ENCODE assay signal across 4 cellular contexts in genomic region chr2:70266925-70267324, GRCh38. TPM values are rescaled to one million over a fixed set of nuclear protein-coding genes. Genes with fewer than 3 reads are reported as not detected.
DNase-seq lines count a peak whose midpoint lies in the region; ATAC-seq, FAIRE-seq and TF ChIP-seq lines count a peak whose summit lies in the region.
"Not testable (repeated sequence)": the region's sequence is repeated elsewhere in the genome, so short reads cannot be mapped to it uniquely, and the experiment has no call there.

No MANE protein-coding gene starts in this region.

- intact Hi-C loops in HepG2 (cut with micrococcal nuclease; ENCODE audit: unreplicated experiment); psoas muscle (cut with DNase I): not testable (repeated sequence)

- not testable (repeated sequence) for TF ChIP-seq POLR2A in HepG2 (IDR thresholded peaks at IDR 0.05; ENCODE audit: insufficient read depth in 1 of 2, low read depth in 2 of 2, low read length in 2 of 2)

- H3K36me3 Mint-ChIP-seq in endothelial cell (ENCODE audit: low read depth, unreplicated experiment) (peaks cover 34% of the 10 kb centered on the region), neural progenitor cell (peaks cover 31% of the 10 kb centered on the region)

- WGBS in HepG2 (ENCODE audit: low lambda C conversion rate) = 99% methylated on average over 28 of the region's 30 CpGs
- 96 to 98% (median 96%) methylated on average over 21 to 28 of the region's 30 CpGs for WGBS in psoas muscle, 3 donors

- TF ChIP-seq RAD21 in HepG2 (CRISPR knock-in tag; IDR thresholded peaks at IDR 0.05) = not testable (repeated sequence)

- in situ Hi-C loops in HepG2 (cut with HindIII; ENCODE audit: extremely low pct_ligation_motif_present, low pct_unique_long_range_greater_than_20kb) = not testable (repeated sequence)

- H3K27ac Mint-ChIP-seq in endothelial cell (ENCODE audit: unreplicated experiment) = not testable (repeated sequence)
- H3K27ac Mint-ChIP-seq in neural progenitor cell = peak overlapping the region; percentile 54

- peaks cover 17 to 31% of the 10 kb centered on the region in 2 experiments for H3K36me3 ChIP-seq in HepG2 (replicated peaks in 1 of 2; ENCODE audit: control insufficient read depth in 1 of 2, insufficient read depth in 2 of 2, low read length in 2 of 2)
- not testable (repeated sequence) for H3K36me3 ChIP-seq in neural progenitor cell
- peaks cover 0 to 44% of the 10 kb centered on the region in 2 donors for H3K36me3 ChIP-seq in psoas muscle (ENCODE audit: insufficient read depth in 1 of 2, low read depth in 1 of 2)

- H3K27me3 Mint-ChIP-seq in endothelial cell (ENCODE audit: unreplicated experiment); neural progenitor cell (ENCODE audit: insufficient read depth, low read depth): not testable (repeated sequence)

- H4K20me1 ChIP-seq in HepG2 (ENCODE audit: insufficient read depth, low read length); neural progenitor cell (ENCODE audit: low read depth): not testable (repeated sequence)

- not testable (repeated sequence) for ATAC-seq in HepG2, psoas muscle

- CTCF ChIA-PET in HepG2 (lab: Yijun Ruan, JAX; ENCODE audit: low intra/inter-chr PET ratio, low total read pairs) = not testable (repeated sequence)

- not testable (repeated sequence) for BruUV-seq in HepG2 (replicated peaks; lab: Mats Ljungman, UMichigan)

- peak overlapping the region; percentile 38 for H3K4me3 Mint-ChIP-seq in endothelial cell (ENCODE audit: unreplicated experiment)
- H3K4me3 Mint-ChIP-seq in neural progenitor cell = not testable (repeated sequence)

- H3K4me2 ChIP-seq in HepG2 (ENCODE audit: low read depth, low read length); neural progenitor cell: not testable (repeated sequence)

- TF ChIP-seq CTCF in endothelial cell (IDR thresholded peaks at IDR 0.05; ENCODE audit: unreplicated experiment); HepG2 (CRISPR knock-in tag; IDR thresholded peaks at IDR 0.05); neural progenitor cell (IDR thresholded peaks at IDR 0.05); psoas muscle (IDR thresholded peaks at IDR 0.05): not testable (repeated sequence)

- peaks cover 32% of the 10 kb centered on the region for H3K4me1 ChIP-seq in HepG2 (ENCODE audit: insufficient read depth, low read length)
- not testable (repeated sequence) for H3K4me1 ChIP-seq in neural progenitor cell, psoas muscle

- H3K9me3 Mint-ChIP-seq in endothelial cell (ENCODE audit: unreplicated experiment) = not testable (repeated sequence)
- H3K9me3 Mint-ChIP-seq in neural progenitor cell = peaks cover 10% of the 10 kb centered on the region

- not testable (repeated sequence) for H3K4me3 ChIP-seq in HepG2 (replicated peaks in 1 of 3; ENCODE audit: insufficient read depth in 1 of 3, low read depth in 2 of 3, low read length in 3 of 3); neural progenitor cell; psoas muscle

- H2AFZ ChIP-seq in HepG2 (ENCODE audit: low read length); neural progenitor cell (replicated peaks): not testable (repeated sequence)

- H3K27me3 ChIP-seq in HepG2 (ENCODE audit: control insufficient read depth in 1 of 2, insufficient read depth in 2 of 2, low read length in 2 of 2); neural progenitor cell; psoas muscle (ENCODE audit: insufficient read depth in 3 of 3, low read length in 2 of 3): not testable (repeated sequence)

- not testable (repeated sequence) for H3K4me1 Mint-ChIP-seq in endothelial cell (ENCODE audit: unreplicated experiment); neural progenitor cell

- H3K9ac ChIP-seq in HepG2 (ENCODE audit: insufficient read depth, low read depth, low read length); neural progenitor cell: not testable (repeated sequence)

- not testable (repeated sequence) for FAIRE-seq in HepG2 (lab: Jason Lieb, UNC)

- H3K9me3 ChIP-seq in HepG2 (ENCODE audit: low read length); neural progenitor cell (ENCODE audit: low read depth); psoas muscle: not testable (repeated sequence)

- H3F3A ChIP-seq in neural progenitor cell (ENCODE audit: low read depth) = not testable (repeated sequence)

- H3K27ac ChIP-seq in HepG2 (ENCODE audit: extremely low read length, insufficient read depth, low read length); neural progenitor cell: not testable (repeated sequence)
- peak overlapping the region; percentile 56 for H3K27ac ChIP-seq in psoas muscle

- DNase-seq in endothelial cell (ENCODE audit: low spot score); HepG2 (ENCODE audit: low spot score); neural progenitor cell (ENCODE audit: low spot score); psoas muscle: not testable (repeated sequence)

- H3K79me2 ChIP-seq in HepG2 (ENCODE audit: insufficient read depth, low read length) = peaks cover 15% of the 10 kb centered on the region
- not testable (repeated sequence) for H3K79me2 ChIP-seq in neural progenitor cell (ENCODE audit: low read depth)

- POLR2A ChIA-PET in HepG2 (lab: Yijun Ruan, JAX) = not testable (repeated sequence)

- TF ChIP-seq EP300 in HepG2 (IDR thresholded peaks at IDR 0.05; ENCODE audit: low read depth in 2 of 2, low read length in 2 of 2); HepG2 (CRISPR knock-in tag; IDR thresholded peaks at IDR 0.05; ENCODE audit: borderline replicate concordance): not testable (repeated sequence)

RNA-seq across cellular contexts. Expression of gene PCYOX1, which starts 9.0 kb away (rescaled TPM):
- total RNA-seq in endothelial cell (ENCODE audit: unreplicated experiment) (52.2 TPM), HepG2 (2016; rRNA removed; fragmentation: Illumina TruSeq; extraction: Trizol) (64.6 and 94.8 TPM in 2 replicates), neural progenitor cell (ENCODE audit: low replicate concordance) (27.3 and 41.3 TPM in 2 replicates), psoas muscle (10 to 100 TPM; 20.5 to 46.2 (median 32.1) TPM)
- 5.0 and 5.6 TPM in 2 replicates for total RNA-seq in HepG2 (2016; cell fraction: cytosol; rRNA removed; fragmentation: Illumina TruSeq; extraction: Trizol; ENCODE audit: low read depth)
- 62.4 and 97.7 TPM in 2 replicates for total RNA-seq in HepG2 (2016; cell fraction: insoluble cytoplasmic fraction; rRNA removed; fragmentation: Illumina TruSeq; extraction: Trizol)
- total RNA-seq in HepG2 (2016; cell fraction: membrane; rRNA removed; fragmentation: Illumina TruSeq; extraction: Trizol) = 22.4 and 27.7 TPM in 2 replicates
- total RNA-seq in HepG2 (2016; cell fraction: nucleus; rRNA removed; fragmentation: Illumina TruSeq; extraction: Trizol) = 86.9 and 110 TPM in 2 replicates
- polyA plus RNA-seq in HepG2 (2011; rRNA removed) (61.0 and 86.6 TPM in 2 replicates), psoas muscle (10 to 100 TPM in 2 of 3 donors, 1 to 10 TPM in 1; 6.2 to 46.1 (median 11.9) TPM)
- 37.9 and 61.2 TPM in 2 replicates for polyA plus RNA-seq in HepG2 (2011; cell fraction: cytosol; rRNA removed)
- polyA plus RNA-seq in HepG2 (2011; cell fraction: nucleus; rRNA removed) = 10.2 and 15.2 TPM in 2 replicates
- 110 and 112 TPM in 2 replicates for polyA plus RNA-seq in HepG2 (2012)
- polyA plus RNA-seq in HepG2 (2016; cell fraction: cytosol; fragmentation: Illumina TruSeq; extraction: Trizol; ENCODE audit: low read depth) = 4.3 and 4.7 TPM in 2 replicates
- polyA plus RNA-seq in HepG2 (2016; cell fraction: insoluble cytoplasmic fraction; fragmentation: Illumina TruSeq; extraction: Trizol; ENCODE audit: low read depth) = 53.5 and 58.1 TPM in 2 replicates
- polyA plus RNA-seq in HepG2 (2016; cell fraction: membrane; fragmentation: Illumina TruSeq; extraction: Trizol; ENCODE audit: low read depth) = 10.1 and 11.7 TPM in 2 replicates
- 99.9 and 103 TPM in 2 replicates for polyA plus RNA-seq in HepG2 (2016; cell fraction: nucleus; fragmentation: Illumina TruSeq; extraction: Trizol; ENCODE audit: insufficient read depth, low read depth)
- 25.7 and 59.9 TPM in 2 replicates for polyA minus RNA-seq in HepG2 (2011; rRNA and poly(A)+ RNA removed; ENCODE audit: low replicate concordance)
- 65.6 and 74.8 TPM in 2 replicates for polyA minus RNA-seq in HepG2 (2011; cell fraction: cytosol; rRNA and poly(A)+ RNA removed)
- 26.8 and 37.2 TPM in 2 replicates for polyA minus RNA-seq in HepG2 (2011; cell fraction: nucleus; rRNA and poly(A)+ RNA removed)

RNA-seq across cellular contexts. Expression of gene TIA1, which starts 18.5 kb away (rescaled TPM):
- total RNA-seq in endothelial cell (ENCODE audit: unreplicated experiment) = 200 TPM
- total RNA-seq in HepG2 (2016; rRNA removed; fragmentation: Illumina TruSeq; extraction: Trizol) = 199 and 209 TPM in 2 replicates
- total RNA-seq in HepG2 (2016; cell fraction: cytosol; rRNA removed; fragmentation: Illumina TruSeq; extraction: Trizol; ENCODE audit: low read depth) = 46.3 and 52.7 TPM in 2 replicates
- 193 and 198 TPM in 2 replicates for total RNA-seq in HepG2 (2016; cell fraction: insoluble cytoplasmic fraction; rRNA removed; fragmentation: Illumina TruSeq; extraction: Trizol)
- 37.9 and 45.7 TPM in 2 replicates for total RNA-seq in HepG2 (2016; cell fraction: membrane; rRNA removed; fragmentation: Illumina TruSeq; extraction: Trizol)
- 256 and 292 TPM in 2 replicates for total RNA-seq in HepG2 (2016; cell fraction: nucleus; rRNA removed; fragmentation: Illumina TruSeq; extraction: Trizol)
- polyA plus RNA-seq in HepG2 (2011; rRNA removed) = 306 and 319 TPM in 2 replicates
- 41.7 and 42.1 TPM in 2 replicates for polyA plus RNA-seq in HepG2 (2011; cell fraction: cytosol; rRNA removed)
- polyA plus RNA-seq in HepG2 (2011; cell fraction: nucleus; rRNA removed) = 1,074 and 1,129 TPM in 2 replicates
- 147 and 204 TPM in 2 replicates for polyA plus RNA-seq in HepG2 (2012)
- polyA plus RNA-seq in HepG2 (2016; cell fraction: cytosol; fragmentation: Illumina TruSeq; extraction: Trizol; ENCODE audit: low read depth) = 6.0 and 6.8 TPM in 2 replicates
- polyA plus RNA-seq in HepG2 (2016; cell fraction: insoluble cytoplasmic fraction; fragmentation: Illumina TruSeq; extraction: Trizol; ENCODE audit: low read depth) = 108 and 119 TPM in 2 replicates
- polyA plus RNA-seq in HepG2 (2016; cell fraction: membrane; fragmentation: Illumina TruSeq; extraction: Trizol; ENCODE audit: low read depth) = 16.0 TPM in 2 replicates
- polyA plus RNA-seq in HepG2 (2016; cell fraction: nucleus; fragmentation: Illumina TruSeq; extraction: Trizol; ENCODE audit: insufficient read depth, low read depth) = 613 and 622 TPM in 2 replicates
- 79.8 and 109 TPM in 2 replicates for polyA minus RNA-seq in HepG2 (2011; rRNA and poly(A)+ RNA removed; ENCODE audit: low replicate concordance)
- polyA minus RNA-seq in HepG2 (2011; cell fraction: cytosol; rRNA and poly(A)+ RNA removed) = 61.2 and 67.1 TPM in 2 replicates
- 718 and 820 TPM in 2 replicates for polyA minus RNA-seq in HepG2 (2011; cell fraction: nucleus; rRNA and poly(A)+ RNA removed)
- total RNA-seq in neural progenitor cell (ENCODE audit: low replicate concordance) = 348 and 539 TPM in 2 replicates
- total RNA-seq in psoas muscle = 10 to 100 TPM; 24.7 to 38.1 (median 29.7) TPM
- polyA plus RNA-seq in psoas muscle = 10 to 100 TPM; 17.4 to 26.1 (median 23.4) TPM

RNA-seq across cellular contexts. Expression of gene SNRPG, which starts 26.6 kb away (rescaled TPM):
- total RNA-seq in endothelial cell (ENCODE audit: unreplicated experiment) (176 TPM), HepG2 (2016; rRNA removed; fragmentation: Illumina TruSeq; extraction: Trizol) (484 and 618 TPM in 2 replicates), neural progenitor cell (ENCODE audit: low replicate concordance) (184 and 488 TPM in 2 replicates), psoas muscle (100 to 1,000 TPM in 3 of 4 donors, 10 to 100 TPM in 1; 61.9 to 155 (median 127) TPM)
- total RNA-seq in HepG2 (2016; cell fraction: cytosol; rRNA removed; fragmentation: Illumina TruSeq; extraction: Trizol; ENCODE audit: low read depth) = 179 and 199 TPM in 2 replicates
- 477 and 694 TPM in 2 replicates for total RNA-seq in HepG2 (2016; cell fraction: insoluble cytoplasmic fraction; rRNA removed; fragmentation: Illumina TruSeq; extraction: Trizol)
- 245 and 289 TPM in 2 replicates for total RNA-seq in HepG2 (2016; cell fraction: membrane; rRNA removed; fragmentation: Illumina TruSeq; extraction: Trizol)
- 175 and 190 TPM in 2 replicates for total RNA-seq in HepG2 (2016; cell fraction: nucleus; rRNA removed; fragmentation: Illumina TruSeq; extraction: Trizol)
- polyA plus RNA-seq in HepG2 (2011; rRNA removed) (163 and 221 TPM in 2 replicates), psoas muscle (100 to 1,000 TPM; 160 to 252 (median 165) TPM)
- 79.5 and 124 TPM in 2 replicates for polyA plus RNA-seq in HepG2 (2011; cell fraction: cytosol; rRNA removed)
- 21.3 and 54.3 TPM in 2 replicates for polyA plus RNA-seq in HepG2 (2011; cell fraction: nucleus; rRNA removed)
- 258 and 453 TPM in 2 replicates for polyA plus RNA-seq in HepG2 (2012)
- 184 and 222 TPM in 2 replicates for polyA plus RNA-seq in HepG2 (2016; cell fraction: cytosol; fragmentation: Illumina TruSeq; extraction: Trizol; ENCODE audit: low read depth)
- polyA plus RNA-seq in HepG2 (2016; cell fraction: insoluble cytoplasmic fraction; fragmentation: Illumina TruSeq; extraction: Trizol; ENCODE audit: low read depth) = 589 and 668 TPM in 2 replicates
- 221 and 287 TPM in 2 replicates for polyA plus RNA-seq in HepG2 (2016; cell fraction: membrane; fragmentation: Illumina TruSeq; extraction: Trizol; ENCODE audit: low read depth)
- polyA plus RNA-seq in HepG2 (2016; cell fraction: nucleus; fragmentation: Illumina TruSeq; extraction: Trizol; ENCODE audit: insufficient read depth, low read depth) = 259 and 311 TPM in 2 replicates
- polyA minus RNA-seq in HepG2 (2011; rRNA and poly(A)+ RNA removed; ENCODE audit: low replicate concordance) = 2.7 and 11.1 TPM in 2 replicates
- polyA minus RNA-seq in HepG2 (2011; cell fraction: cytosol; rRNA and poly(A)+ RNA removed) = 25.5 and 29.5 TPM in 2 replicates
- polyA minus RNA-seq in HepG2 (2011; cell fraction: nucleus; rRNA and poly(A)+ RNA removed) = 33.7 and 41.6 TPM in 2 replicates

RNA-seq across cellular contexts. Expression of gene FAM136A, which starts 34.9 kb away (rescaled TPM):
- total RNA-seq in endothelial cell (ENCODE audit: unreplicated experiment) (37.9 TPM), HepG2 (2016; rRNA removed; fragmentation: Illumina TruSeq; extraction: Trizol) (126 and 153 TPM in 2 replicates), neural progenitor cell (ENCODE audit: low replicate concordance) (90.7 and 119 TPM in 2 replicates), psoas muscle (10 to 100 TPM; 14.1 to 28.0 (median 19.2) TPM)
- 63.6 and 77.0 TPM in 2 replicates for total RNA-seq in HepG2 (2016; cell fraction: cytosol; rRNA removed; fragmentation: Illumina TruSeq; extraction: Trizol; ENCODE audit: low read depth)
- 120 and 154 TPM in 2 replicates for total RNA-seq in HepG2 (2016; cell fraction: insoluble cytoplasmic fraction; rRNA removed; fragmentation: Illumina TruSeq; extraction: Trizol)
- 157 and 170 TPM in 2 replicates for total RNA-seq in HepG2 (2016; cell fraction: membrane; rRNA removed; fragmentation: Illumina TruSeq; extraction: Trizol)
- total RNA-seq in HepG2 (2016; cell fraction: nucleus; rRNA removed; fragmentation: Illumina TruSeq; extraction: Trizol) = 61.1 and 69.7 TPM in 2 replicates
- polyA plus RNA-seq in HepG2 (2011; rRNA removed) (73.8 and 77.8 TPM in 2 replicates), psoas muscle (10 to 100 TPM; 26.7 to 74.5 (median 52.1) TPM)
- 51.0 and 55.6 TPM in 2 replicates for polyA plus RNA-seq in HepG2 (2011; cell fraction: cytosol; rRNA removed)
- polyA plus RNA-seq in HepG2 (2011; cell fraction: nucleus; rRNA removed) = 83.7 and 101 TPM in 2 replicates
- polyA plus RNA-seq in HepG2 (2012) = 71.9 and 87.6 TPM in 2 replicates
- polyA plus RNA-seq in HepG2 (2016; cell fraction: cytosol; fragmentation: Illumina TruSeq; extraction: Trizol; ENCODE audit: low read depth) = 83.2 and 122 TPM in 2 replicates
- polyA plus RNA-seq in HepG2 (2016; cell fraction: insoluble cytoplasmic fraction; fragmentation: Illumina TruSeq; extraction: Trizol; ENCODE audit: low read depth) = 175 and 182 TPM in 2 replicates
- polyA plus RNA-seq in HepG2 (2016; cell fraction: membrane; fragmentation: Illumina TruSeq; extraction: Trizol; ENCODE audit: low read depth) = 155 and 176 TPM in 2 replicates
- 124 and 130 TPM in 2 replicates for polyA plus RNA-seq in HepG2 (2016; cell fraction: nucleus; fragmentation: Illumina TruSeq; extraction: Trizol; ENCODE audit: insufficient read depth, low read depth)
- 30.2 and 39.4 TPM in 2 replicates for polyA minus RNA-seq in HepG2 (2011; rRNA and poly(A)+ RNA removed; ENCODE audit: low replicate concordance)
- polyA minus RNA-seq in HepG2 (2011; cell fraction: cytosol; rRNA and poly(A)+ RNA removed) = 19.9 and 21.4 TPM in 2 replicates
- polyA minus RNA-seq in HepG2 (2011; cell fraction: nucleus; rRNA and poly(A)+ RNA removed) = 28.0 and 29.5 TPM in 2 replicates
